9 cellular contexts compared by ENCODE assay signal in genomic region chr2:3222636-3223035, GRCh38.
A peak's percentile ranks its signal among the peaks of the same experiment; 100 is the strongest.
DNase-seq lines count a peak whose midpoint lies in the region; ATAC-seq and TF ChIP-seq lines count a peak whose summit lies in the region.
"Had no signal": no experiment of that assay in that cellular context is flagged by ENCODE, and none has a peak within 500 bp of the region (broad histone marks: within the 10 kb centered on the region; RNA-seq: fewer than 3 reads in every experiment).

No MANE protein-coding gene starts in this region.

- no peak overlapping the region for H3K27ac ChIP-seq in coronary artery
- H3K27ac ChIP-seq: HL-60 had no signal

- no peak for TF ChIP-seq CTCF in coronary artery (IDR thresholded peaks at IDR 0.05)

- ATAC-seq in GM19043 (IDR thresholded peaks at IDR 0.05; ENCODE audit: low read depth, unreplicated experiment) (peak; percentile 29), HG03108 (IDR thresholded peaks at IDR 0.05; ENCODE audit: unreplicated experiment) (peak; percentile 26)

- no peak overlapping the region for H3K4me3 ChIP-seq in coronary artery

- DNase-seq in activated T-cell treated with anti-CD3 and anti-CD28 coated beads for 4 hours (peak; percentile 8), NCI-H1105 treated with DMSO at 0.1 percent for 48 hours (lab: John Stamatoyannopoulos, UW) (no peak), epidermal melanocyte (ENCODE audit: insufficient read length, low spot score) (no peak), coronary artery (ENCODE audit: low spot score) (no peak), NCI-H446 treated with DMSO at 0.1 percent for 48 hours (lab: John Stamatoyannopoulos, UW) (no peak)
- peak; percentile 12 for DNase-seq in stimulated activated CD4-positive, alpha-beta T cell treated with anti-CD3 and anti-CD28 coated beads, Interleukin-2, amount 100 ng/mL, for 4 hours (ENCODE audit: low read depth)

Comparison
In these comparisons a context has a peak if more than half of its experiments do, and no peak if none do; other contexts are left out.
1. DNase-seq: peak in activated T-cell treated with anti-CD3 and anti-CD28 coated beads for 4 hours (single experiment) and stimulated activated CD4-positive, alpha-beta T cell treated with anti-CD3 and anti-CD28 coated beads, Interleukin-2, amount 100 ng/mL, for 4 hours (single experiment); none in NCI-H1105 treated with DMSO at 0.1 percent for 48 hours (single experiment), epidermal melanocyte (single experiment), coronary artery (single experiment) and NCI-H446 treated with DMSO at 0.1 percent for 48 hours (single experiment).